15 cellular contexts compared by ENCODE assay signal in the genomic region with DNA sequence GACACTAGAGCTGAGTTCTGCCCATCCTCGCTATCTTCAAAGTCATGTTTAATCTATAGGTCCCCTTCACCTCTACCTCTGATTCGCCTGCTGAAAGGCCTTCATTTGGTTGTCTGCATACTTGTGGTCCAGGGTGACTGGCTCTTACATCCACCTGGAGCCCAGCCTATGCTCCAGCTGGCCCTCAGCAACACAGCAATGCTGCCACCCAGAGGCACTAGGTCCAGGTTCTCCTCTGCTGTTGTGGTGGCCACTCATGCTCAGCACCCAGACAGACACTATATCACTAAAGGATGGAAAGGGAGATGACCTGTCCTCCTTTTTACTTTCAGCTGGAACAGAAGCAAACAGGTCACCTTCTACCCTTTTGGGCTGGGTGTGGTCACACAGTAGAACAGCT.
DNase-seq lines count a peak whose midpoint lies in the region; ATAC-seq, FAIRE-seq and TF ChIP-seq lines count a peak whose summit lies in the region.
"Had no signal": no experiment of that assay in that cellular context is flagged by ENCODE, and none has a peak within 500 bp of the region (broad histone marks: within the 10 kb centered on the region; RNA-seq: fewer than 3 reads in every experiment).

No MANE protein-coding gene starts in this region.

- H3K27ac ChIP-seq in cardiac muscle cell: no peak overlapping the region
- H3K27ac ChIP-seq: tibial nerve had no signal

- H3K4me3 ChIP-seq in cardiac muscle cell: no peak overlapping the region
- H3K4me3 ChIP-seq in choroid plexus epithelial cell (ENCODE audit: low read depth, low read length): no peak overlapping the region
- H3K4me3 ChIP-seq: tibial nerve had no signal

- no peaks in the 10 kb centered on the region for H3K4me1 ChIP-seq in cardiac muscle cell (ENCODE audit: low read depth)
- H3K4me1 ChIP-seq: tibial nerve had no signal

- FAIRE-seq in H54 (lab: Jason Lieb, UNC): no peak
- FAIRE-seq: endometrium had no signal

- no peaks in the 10 kb centered on the region for H3K9me3 ChIP-seq in cardiac muscle cell (ENCODE audit: low read depth)
- H3K9me3 ChIP-seq: tibial nerve had no signal

- ATAC-seq in left cardiac atrium: no peak
- ATAC-seq in HG02642 (IDR thresholded peaks at IDR 0.05; ENCODE audit: poor library complexity, unreplicated experiment): peak; percentile 64
- no peak for ATAC-seq in GM21529 (IDR thresholded peaks at IDR 0.05; ENCODE audit: unreplicated experiment)
- ATAC-seq in left colon: no peak
- ATAC-seq: right cardiac atrium had no signal

- no peaks in the 10 kb centered on the region for H3K36me3 ChIP-seq in cardiac muscle cell
- H3K36me3 ChIP-seq: tibial nerve had no signal

- no peaks in the 10 kb centered on the region for H3K27me3 ChIP-seq in cardiac muscle cell
- H3K27me3 ChIP-seq: tibial nerve had no signal

- TF ChIP-seq POLR2A in H54 (IDR thresholded peaks at IDR 0.05; ENCODE audit: low read depth, low read length): no peak

- TF ChIP-seq CTCF in cardiac muscle cell (IDR thresholded peaks at IDR 0.05; ENCODE audit: low read depth, low read length) (peak; percentile 17), choroid plexus epithelial cell (conservative IDR thresholded peaks at IDR 0.05; ENCODE audit: low read depth, low read length) (peak; percentile 11)

- peak in 1 of 2 donors; percentile 15 for DNase-seq in cardiac muscle cell (ENCODE audit: low read depth in 1 of 2, low spot score in 1 of 2)
- no peak for DNase-seq in left cardiac atrium
- DNase-seq in choroid plexus epithelial cell (ENCODE audit: low read depth): peak; percentile 16
- DNase-seq in H54 (ENCODE audit: insufficient read length, low spot score): no peak
- no peak for DNase-seq in left colon
- no peak for DNase-seq in putamen (ENCODE audit: low spot score)
- DNase-seq: activated B cell treated with CpG ODN at 0.5 μM for 24 hours, H9, NCI-H187, NCI-H774, right cardiac atrium had no signal

- intact Hi-C loops in left cardiac atrium (cut with DNase I) (no loop called here), left colon (cut with DNase I, micrococcal nuclease) (no loop called here)
